ENCODE assay signal across 9 cellular contexts in genomic region chr1:75723989-75724471, GRCh38. TPM values are rescaled to one million over a fixed set of nuclear protein-coding genes. Genes with fewer than 3 reads are reported as not detected.
DNase-seq lines count a peak whose midpoint lies in the region; ATAC-seq, FAIRE-seq and TF ChIP-seq lines count a peak whose summit lies in the region.
"Had no signal": no experiment of that assay in that cellular context is flagged by ENCODE, and none has a peak within 500 bp of the region (broad histone marks: within the 10 kb centered on the region; RNA-seq: fewer than 3 reads in every experiment).

No MANE protein-coding gene starts in this region.

- peak overlapping the region; percentile 95 for H3K9ac ChIP-seq in endothelial cell of umbilical vein (replicated peaks; ENCODE audit: extremely low read depth, insufficient read depth, low read length)

- H3K9me3 ChIP-seq in CD4-positive, CD25-positive, alpha-beta regulatory T cell (ENCODE audit: control insufficient read depth in 2 of 2, low read length in 2 of 2): no peaks in the 10 kb centered on the region
- H3K9me3 ChIP-seq in endothelial cell of umbilical vein (replicated peaks; ENCODE audit: control insufficient read depth, insufficient read depth, low read length): no peaks in the 10 kb centered on the region

- peak overlapping the region; percentile 91 for H3K4me3 ChIP-seq in CD4-positive, CD25-positive, alpha-beta regulatory T cell (ENCODE audit: low read depth, low read length)
- peak overlapping the region; percentile 73 to 99 (median 98) for H3K4me3 ChIP-seq in endothelial cell of umbilical vein (replicated peaks in 1 of 3; ENCODE audit: insufficient read depth in 1 of 3, low read depth in 1 of 3, low read length in 3 of 3)

- H3K36me3 ChIP-seq in CD4-positive, CD25-positive, alpha-beta regulatory T cell (ENCODE audit: control insufficient read depth, insufficient read depth, low read length): no peaks in the 10 kb centered on the region
- no peaks in the 10 kb centered on the region for H3K36me3 ChIP-seq in endothelial cell of umbilical vein (ENCODE audit: control insufficient read depth in 2 of 2, extremely low read depth in 1 of 2, insufficient read depth in 2 of 2, low read length in 2 of 2)

- no peaks in the 10 kb centered on the region for H4K20me1 ChIP-seq in endothelial cell of umbilical vein (replicated peaks; ENCODE audit: control insufficient read depth, extremely low read depth, insufficient read depth, low read length)

- peak overlapping the region; percentile 92 to 98 (median 94) for H3K27ac Mint-ChIP-seq in CD4-positive, CD25-positive, alpha-beta regulatory T cell
- peak overlapping the region; percentile 99 for H3K27ac Mint-ChIP-seq in activated CD8-positive, alpha-beta T cell treated with anti-CD3 and anti-CD28 coated beads for 36 hours
- H3K27ac Mint-ChIP-seq in mesothelial cell of epicardium: peak overlapping the region; percentile 92

- no peaks in the 10 kb centered on the region for H3K9me1 ChIP-seq in endothelial cell of umbilical vein (replicated peaks; ENCODE audit: control insufficient read depth, extremely low read depth, insufficient read depth, low read length)

- TF ChIP-seq POLR2A in endothelial cell of umbilical vein (IDR thresholded peaks at IDR 0.05; ENCODE audit: low read depth, low read length): no peak

- peak overlapping the region; percentile 92 for H3K4me2 ChIP-seq in endothelial cell of umbilical vein (ENCODE audit: insufficient read depth, low read length)

- H3K36me3 Mint-ChIP-seq in CD4-positive, CD25-positive, alpha-beta regulatory T cell: no peaks in the 10 kb centered on the region
- H3K36me3 Mint-ChIP-seq in activated CD8-positive, alpha-beta T cell treated with anti-CD3 and anti-CD28 coated beads for 36 hours (ENCODE audit: low read depth): peaks cover 11% of the 10 kb centered on the region
- no peaks in the 10 kb centered on the region for H3K36me3 Mint-ChIP-seq in mesothelial cell of epicardium

- intact Hi-C loops in activated CD8-positive, alpha-beta T cell treated with anti-CD3 and anti-CD28 coated beads for 36 hours (cut with micrococcal nuclease): loop anchor here (1.0 kb wide), 1 partner anchor 62 kb away; the partner anchor contains the start of gene RABGGTB
- intact Hi-C loops in endothelial cell of umbilical vein (cut with micrococcal nuclease): loop anchor here (1.0 to 10.0 kb wide), 5 partner anchors 41 to 989 kb away; partner anchors contain the start of genes CRYZ, RABGGTB and TYW3

- no peaks in the 10 kb centered on the region for H3K9me3 Mint-ChIP-seq in CD4-positive, CD25-positive, alpha-beta regulatory T cell
- no peaks in the 10 kb centered on the region for H3K9me3 Mint-ChIP-seq in activated CD8-positive, alpha-beta T cell treated with anti-CD3 and anti-CD28 coated beads for 36 hours
- H3K9me3 Mint-ChIP-seq in mesothelial cell of epicardium: no peaks in the 10 kb centered on the region

- H3K27me3 ChIP-seq in CD4-positive, CD25-positive, alpha-beta regulatory T cell (ENCODE audit: control insufficient read depth, insufficient read depth, low read length): no peaks in the 10 kb centered on the region
- H3K27me3 ChIP-seq in endothelial cell of umbilical vein (ENCODE audit: control insufficient read depth in 2 of 2, insufficient read depth in 2 of 2, low read length in 2 of 2): no peaks in the 10 kb centered on the region

- dilution Hi-C loops in endothelial cell of umbilical vein (cut with MboI; ENCODE audit: extremely low pct_ligation_motif_present, low sequenced_read_pairs): no loop called here

- peaks cover 24 to 49% (median 35%) of the 10 kb centered on the region in 4 donors for H3K4me1 Mint-ChIP-seq in CD4-positive, CD25-positive, alpha-beta regulatory T cell
- H3K4me1 Mint-ChIP-seq in activated CD8-positive, alpha-beta T cell treated with anti-CD3 and anti-CD28 coated beads for 36 hours (ENCODE audit: low read depth): peaks cover 42% of the 10 kb centered on the region
- peaks cover 24% of the 10 kb centered on the region for H3K4me1 Mint-ChIP-seq in mesothelial cell of epicardium

- POLR2A ChIA-PET in activated CD8-positive, alpha-beta T cell treated with anti-CD3 and anti-CD28 coated beads for 36 hours (lab: Charles Lee): interaction anchor here (0.7 to 1.8 kb wide), 2 partner anchors 62 to 72 kb away, joined by 3 to 8 read pairs; partner anchors contain the start of genes MSH4 and RABGGTB
- POLR2A ChIA-PET in endothelial cell of umbilical vein (lab: Charles Lee): interaction anchor here (0.5 kb wide), 1 partner anchor 1372 kb away, joined by 6 read pairs; no protein-coding TSS in a partner anchor

- BruUV-seq in endothelial cell of umbilical vein (replicated peaks; lab: Mats Ljungman, UMichigan): TSS peak; percentile 88

- peak overlapping the region; percentile 73 for H3K27ac ChIP-seq in CD4-positive, CD25-positive, alpha-beta regulatory T cell (ENCODE audit: insufficient read depth, low read length, poor library complexity, severe bottlenecking)
- peak overlapping the region; percentile 79 for H3K27ac ChIP-seq in endothelial cell of umbilical vein (ENCODE audit: insufficient read depth, low read depth, low read length)

- H2AFZ ChIP-seq in endothelial cell of umbilical vein (ENCODE audit: low read depth, low read length): peak overlapping the region; percentile 100

- peak in 2 of 3 donors; percentile 60 to 84 for DNase-seq in CD4-positive, CD25-positive, alpha-beta regulatory T cell
- DNase-seq in NCI-H526 treated with DMSO at 0.1 percent for 48 hours (lab: John Stamatoyannopoulos, UW) (peak; percentile 79), endothelial cell of umbilical vein (ENCODE audit: low read depth, low spot score) (peak; percentile 77), mesothelial cell of epicardium (ENCODE audit: low spot score in 2 of 2, unreplicated experiment in 2 of 2) (no peak)
- DNase-seq in activated CD8-positive, alpha-beta T cell treated with anti-CD3 and anti-CD28 coated beads for 36 hours: peak; percentile 84
- peak; percentile 65 to 74 for DNase-seq in stimulated activated CD8-positive, alpha-beta memory T cell treated with anti-CD3 and anti-CD28 coated beads, Interleukin-2, amount 100 ng/mL, for 48 hours (ENCODE audit: low read depth in 2 of 2)

- CTCF ChIA-PET in activated CD8-positive, alpha-beta T cell treated with anti-CD3 and anti-CD28 coated beads for 36 hours (lab: Charles Lee): no interaction called here
- CTCF ChIA-PET in endothelial cell of umbilical vein (lab: Charles Lee): no interaction called here

- peaks cover 27% of the 10 kb centered on the region for H3K4me1 ChIP-seq in CD4-positive, CD25-positive, alpha-beta regulatory T cell (ENCODE audit: control insufficient read depth, insufficient read depth, low read length, poor library complexity, severe bottlenecking)
- peaks cover 15% of the 10 kb centered on the region for H3K4me1 ChIP-seq in endothelial cell of umbilical vein (ENCODE audit: control insufficient read depth, extremely low read depth, insufficient read depth, low read length)

- ATAC-seq in CD4-positive, CD25-positive, alpha-beta regulatory T cell (ENCODE audit: low read depth in 2 of 2): peak; percentile 70 to 75
- peak; percentile 61 for ATAC-seq in GM19328 (IDR thresholded peaks at IDR 0.05; ENCODE audit: unreplicated experiment)
- ATAC-seq in HG03439 (IDR thresholded peaks at IDR 0.05; ENCODE audit: unreplicated experiment): peak; percentile 73
- peak; percentile 88 for ATAC-seq in activated CD8-positive, alpha-beta T cell treated with anti-CD3 and anti-CD28 coated beads for 36 hours

- TF ChIP-seq CTCF in activated CD8-positive, alpha-beta T cell treated with anti-CD3 and anti-CD28 coated beads for 36 hours (IDR thresholded peaks at IDR 0.05): no peak
- no peak for TF ChIP-seq CTCF in endothelial cell of umbilical vein (IDR thresholded peaks at IDR 0.05; ENCODE audit: extremely low read depth in 1 of 2, insufficient read depth in 1 of 2, low read depth in 1 of 2, low read length in 2 of 2)
- no peak for TF ChIP-seq CTCF in mesothelial cell of epicardium (IDR thresholded peaks at IDR 0.05; ENCODE audit: unreplicated experiment)

- peak; percentile 53 for FAIRE-seq in endothelial cell of umbilical vein (lab: Jason Lieb, UNC)
- FAIRE-seq: endometrium had no signal

- H3K79me2 ChIP-seq in endothelial cell of umbilical vein (ENCODE audit: control insufficient read depth, insufficient read depth, low read length): peaks cover 28% of the 10 kb centered on the region

- peak overlapping the region; percentile 96 to 100 (median 98) for H3K4me3 Mint-ChIP-seq in CD4-positive, CD25-positive, alpha-beta regulatory T cell
- H3K4me3 Mint-ChIP-seq in activated CD8-positive, alpha-beta T cell treated with anti-CD3 and anti-CD28 coated beads for 36 hours: peak overlapping the region; percentile 100
- peak overlapping the region; percentile 98 for H3K4me3 Mint-ChIP-seq in mesothelial cell of epicardium

- H3K27me3 Mint-ChIP-seq in CD4-positive, CD25-positive, alpha-beta regulatory T cell: peaks cover 9% of the 10 kb centered on the region
- no peaks in the 10 kb centered on the region for H3K27me3 Mint-ChIP-seq in activated CD8-positive, alpha-beta T cell treated with anti-CD3 and anti-CD28 coated beads for 36 hours
- no peaks in the 10 kb centered on the region for H3K27me3 Mint-ChIP-seq in mesothelial cell of epicardium (ENCODE audit: low read depth)

TF ChIP-seq in endothelial cell of umbilical vein, 7 proteins besides CTCF, POLR2A, EP300 and RAD21 (continues in another document):
- no peak for TF ChIP-seq MAX (IDR thresholded peaks at IDR 0.05; ENCODE audit: insufficient read depth, insufficient read length)
- no peak for TF ChIP-seq FOS (IDR thresholded peaks at IDR 0.05; ENCODE audit: borderline replicate concordance, insufficient read depth, low read length)
- TF ChIP-seq POLR2AphosphoS5 (IDR thresholded peaks at IDR 0.05; ENCODE audit: insufficient read depth, low read depth, low read length): no peak
- no peak for TF ChIP-seq EZH2 (IDR thresholded peaks at IDR 0.05; ENCODE audit: borderline replicate concordance, low read depth, low read length, severe bottlenecking)

RNA-seq across cellular contexts. Expression of gene ACADM, which starts 0.5 kb away (rescaled TPM):
- 12.6 TPM for total RNA-seq in CD4-positive, CD25-positive, alpha-beta regulatory T cell
- polyA plus RNA-seq in CD4-positive, CD25-positive, alpha-beta regulatory T cell: 10 to 100 TPM; 37.8 to 56.8 (median 46.3) TPM
- 10 to 100 TPM; 47.5 to 49.8 TPM for total RNA-seq in activated CD8-positive, alpha-beta T cell treated with anti-CD3 and anti-CD28 coated beads for 36 hours
- total RNA-seq in endothelial cell of umbilical vein (32.5 and 40.4 TPM in 2 replicates), mesothelial cell of epicardium (36.4 to 41.8 TPM (median 39.2 TPM) in 3 replicates)
- polyA plus RNA-seq in endothelial cell of umbilical vein: 6.1 and 10.8 TPM in 2 replicates
- polyA plus RNA-seq in endothelial cell of umbilical vein (2011; cell fraction: cytosol; rRNA removed): 17.0 and 17.2 TPM in 2 replicates
- polyA plus RNA-seq in endothelial cell of umbilical vein (2011; cell fraction: nucleus; rRNA removed): 19.8 and 26.5 TPM in 2 replicates
- 31.2 and 45.5 TPM in 2 replicates for polyA plus RNA-seq in endothelial cell of umbilical vein (2012)
- polyA minus RNA-seq in endothelial cell of umbilical vein: 15.6 and 21.9 TPM in 2 replicates
- polyA minus RNA-seq in endothelial cell of umbilical vein (2011; cell fraction: cytosol; rRNA and poly(A)+ RNA removed): 9.0 TPM
- polyA minus RNA-seq in endothelial cell of umbilical vein (2011; cell fraction: nucleus; rRNA and poly(A)+ RNA removed): 17.9 and 23.1 TPM in 2 replicates

Comparison
In these comparisons a context has a peak if more than half of its experiments do, and no peak if none do; other contexts are left out.
1. DNase-seq: peak in CD4-positive, CD25-positive, alpha-beta regulatory T cell (2 of 3), NCI-H526 treated with DMSO at 0.1 percent for 48 hours (single experiment), activated CD8-positive, alpha-beta T cell treated with anti-CD3 and anti-CD28 coated beads for 36 hours (single experiment), endothelial cell of umbilical vein (single experiment) and stimulated activated CD8-positive, alpha-beta memory T cell treated with anti-CD3 and anti-CD28 coated beads, Interleukin-2, amount 100 ng/mL, for 48 hours (2 of 2); none in mesothelial cell of epicardium (0 of 2).
2. Peak in every context shown above with its lines, with median percentiles within 50 percentile points of each other: ATAC-seq, H3K27ac Mint-ChIP-seq and H3K4me3 Mint-ChIP-seq.